Comparison of ENCODE assay signal across 7 cellular contexts in genomic region chrX:51463322-51463721, GRCh38. TPM values are rescaled to one million over a fixed set of nuclear protein-coding genes. Genes with fewer than 3 reads are reported as not detected.
"Had no signal": no experiment of that assay in that cellular context is flagged by ENCODE, and none has a peak within 500 bp of the region (broad histone marks: within the 10 kb centered on the region; RNA-seq: fewer than 3 reads in every experiment).

No MANE protein-coding gene starts in this region.

- FAIRE-seq: G401.6, GM12878, GM12891, GM18507, GM19239 had no signal

- ATAC-seq: GM12878 had no signal

- H3K4me3 ChIP-seq: GM12878 had no signal

- DNase-seq: GDM1, GF-D8 had no signal

RNA-seq across cellular contexts. Expression of gene NUDT11, which starts 33.1 kb away (rescaled TPM):
- polyA plus RNA-seq: GM12878 had no signal
